Comparison of ENCODE assay signal across 16 cellular contexts in the genomic region with DNA sequence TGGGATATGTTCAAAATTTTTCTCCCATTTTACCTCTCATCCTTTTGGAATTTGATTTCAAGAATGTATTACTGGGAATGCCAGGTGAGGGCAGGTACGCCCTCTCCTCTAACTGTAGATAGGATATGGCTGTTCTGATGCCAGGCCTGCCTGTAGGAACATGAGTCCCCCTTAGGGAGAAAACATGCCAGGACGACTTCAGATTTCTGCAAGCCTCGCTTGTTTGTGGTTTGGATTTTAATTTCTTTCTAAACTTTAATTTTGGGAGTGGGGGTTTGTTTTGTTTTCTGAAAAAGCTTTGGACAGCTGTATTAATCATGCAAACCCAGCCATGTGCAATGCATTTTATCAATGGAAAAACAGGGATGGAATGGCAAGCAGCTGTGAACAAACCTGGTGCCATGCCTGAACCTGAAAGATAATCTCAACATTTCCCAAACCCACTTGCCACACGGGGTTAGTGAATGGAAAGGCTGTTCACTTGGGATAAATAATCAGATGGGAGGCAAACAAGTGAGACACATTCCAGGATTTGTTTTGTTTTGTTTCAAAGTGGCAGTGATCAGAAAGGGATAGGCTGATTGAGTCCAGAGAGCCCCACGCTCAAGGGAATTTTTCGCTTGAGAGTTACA.
A peak's percentile ranks its signal among the peaks of the same experiment; 100 is the strongest.
DNase-seq lines count a peak whose midpoint lies in the region; ATAC-seq, FAIRE-seq and TF ChIP-seq lines count a peak whose summit lies in the region.
"Had no signal": no experiment of that assay in that cellular context is flagged by ENCODE, and none has a peak within 500 bp of the region (broad histone marks: within the 10 kb centered on the region; RNA-seq: fewer than 3 reads in every experiment).

No MANE protein-coding gene starts in this region.

- H3K79me2 ChIP-seq in H1 (ENCODE audit: control insufficient read depth in 1 of 2, insufficient read depth in 2 of 2, low read length in 2 of 2): no peaks in the 10 kb centered on the region

- H2BK120ac ChIP-seq in H1 (replicated peaks; ENCODE audit: low read depth, low read length) (no peak overlapping the region), mesenchymal stem cell (ENCODE audit: low read depth, low read length) (no peak overlapping the region)

- H2BK5ac ChIP-seq in H1 (ENCODE audit: low read depth, low read length) (no peak overlapping the region), mesenchymal stem cell (ENCODE audit: low read depth, low read length, poor library complexity, severe bottlenecking) (no peak overlapping the region)

- H3K79me1 ChIP-seq in H1 (ENCODE audit: low read depth, low read length) (no peaks in the 10 kb centered on the region), mesenchymal stem cell (replicated peaks; ENCODE audit: low read length, poor library complexity, severe bottlenecking) (no peaks in the 10 kb centered on the region)

- CTCF ChIA-PET in A673 (lab: Charles Lee) (no interaction called here), H1 (lab: Charles Lee; ENCODE audit: partially characterized antibody) (interaction anchor here (1.4 to 2.6 kb wide), 5 partner anchors 9 to 91 kb away, joined by 3 to 14 read pairs (median 9); no protein-coding TSS in a partner anchor)

- TF ChIP-seq POLR2A in H1 (IDR thresholded peaks at IDR 0.05; ENCODE audit: control extremely low read depth in 1 of 2, low read depth in 2 of 2, low read length in 2 of 2): no peak

- H3K4ac ChIP-seq in H1 (replicated peaks; ENCODE audit: insufficient read length, low read depth, low read length): no peak overlapping the region
- no peak overlapping the region for H3K4ac ChIP-seq in mesenchymal stem cell (ENCODE audit: low read depth in 1 of 2, low read length in 2 of 2)

- H4K8ac ChIP-seq in H1 (ENCODE audit: extremely low read depth, insufficient read depth, low read length) (no peak overlapping the region), mesenchymal stem cell (ENCODE audit: low read length) (no peak overlapping the region)

- no peak overlapping the region for H3K56ac ChIP-seq in H1 (replicated peaks; ENCODE audit: insufficient read length, low read depth, low read length)

- POLR2A ChIA-PET in A673 (lab: Charles Lee; ENCODE audit: low non-redundant PET): interaction anchor here (0.6 kb wide), 1 partner anchor 1326 kb away, joined by 4 read pairs; no protein-coding TSS in a partner anchor
- POLR2A ChIA-PET in H1 (lab: Charles Lee; ENCODE audit: partially characterized antibody): no interaction called here

- 86% methylated on average over 6 of the region's 6 CpGs; no CpG with 5 or more reads in 1 of the 2 experiments for WGBS in H1 (ENCODE audit: extremely low coverage in 1 of 2, insufficient coverage in 1 of 2, insufficient read length in 1 of 2, insufficient replicate concordance in 2 of 2, low coverage in 1 of 2, low lambda C conversion rate in 2 of 2, missing lambda C conversion rate in 1 of 2), 2 experiments
- WGBS in mesenchymal stem cell: 70% methylated on average over 6 of the region's 6 CpGs

- TF ChIP-seq RAD21 in H1 (IDR thresholded peaks at IDR 0.05 in 1 of 2, conservative IDR thresholded peaks at IDR 0.05 in 1 of 2; ENCODE audit: low read depth in 2 of 2, low read length in 2 of 2): no peak

- H2BK20ac ChIP-seq in H1 (ENCODE audit: low read length): no peak overlapping the region

- H3K36me3 Mint-ChIP-seq in activated T-helper 17 cell treated with anti-CD3 and anti-CD28 coated beads, Interleukin-2, amount 50 U/mL, for 72 hours (ENCODE audit: low read depth): no peaks in the 10 kb centered on the region

- H3K9me3 ChIP-seq in A673 (ENCODE audit: low read depth, low read length, poor library complexity, severe bottlenecking) (no peaks in the 10 kb centered on the region), H1 (ENCODE audit: insufficient read depth in 2 of 2, low read depth in 1 of 2, low read length in 1 of 2) (no peaks in the 10 kb centered on the region), mesenchymal stem cell (ENCODE audit: control insufficient read depth, low read length) (no peaks in the 10 kb centered on the region), BE2C (no peaks in the 10 kb centered on the region)

- no peak overlapping the region for H3K4me3 ChIP-seq in A673 (ENCODE audit: low read depth, low read length, poor library complexity, severe bottlenecking)
- H3K4me3 ChIP-seq in H1 (ENCODE audit: extremely low read depth in 1 of 4, insufficient read depth in 2 of 4, low read depth in 3 of 4, low read length in 4 of 4): no peak overlapping the region
- H3K4me3 ChIP-seq in mesenchymal stem cell (ENCODE audit: insufficient read depth in 1 of 2, low read depth in 1 of 2, low read length in 2 of 2): no peak overlapping the region
- H3K4me3 ChIP-seq in foreskin fibroblast (ENCODE audit: low read depth in 1 of 2, low read length in 2 of 2): no peak overlapping the region
- no peak overlapping the region for H3K4me3 ChIP-seq in BE2C (ENCODE audit: low read depth, low read length)

- H3K27me3 ChIP-seq in A673 (replicated peaks; ENCODE audit: insufficient read depth, low read depth, low read length, poor library complexity) (no peaks in the 10 kb centered on the region), H1 (replicated peaks in 1 of 4; ENCODE audit: control insufficient read depth in 3 of 4, extremely low read depth in 1 of 4, insufficient read depth in 3 of 4, low read length in 3 of 4) (no peaks in the 10 kb centered on the region), mesenchymal stem cell (ENCODE audit: control insufficient read depth in 1 of 2, insufficient read depth in 1 of 2, low read length in 2 of 2) (no peaks in the 10 kb centered on the region), BE2C (no peaks in the 10 kb centered on the region)

- peak overlapping the region; percentile 93; the same call in 1 of the 2 replicates for H2AFZ ChIP-seq in H1 (ENCODE audit: low read length)
- H2AFZ ChIP-seq in mesenchymal stem cell (ENCODE audit: low read depth, low read length): no peak overlapping the region

- H3K4me3 Mint-ChIP-seq in activated T-helper 17 cell treated with anti-CD3 and anti-CD28 coated beads, Interleukin-2, amount 50 U/mL, for 72 hours: no peak overlapping the region

- no peak overlapping the region for H2AK5ac ChIP-seq in H1 (ENCODE audit: low read depth, low read length)
- H2AK5ac ChIP-seq in mesenchymal stem cell (ENCODE audit: low read length, severe bottlenecking): peak overlapping the region; percentile 62

- TSS peak; percentile 59 for BruUV-seq in A673 (replicated peaks; lab: Mats Ljungman, UMichigan)

- no peak overlapping the region for H4K5ac ChIP-seq in H1 (ENCODE audit: insufficient read length, low read depth, low read length)

- H3K4me1 Mint-ChIP-seq in activated T-helper 17 cell treated with anti-CD3 and anti-CD28 coated beads, Interleukin-2, amount 50 U/mL, for 72 hours: no peaks in the 10 kb centered on the region

- H3K27ac ChIP-seq in A673 (ENCODE audit: low read depth, low read length, poor library complexity, severe bottlenecking): peak overlapping the region; percentile 74
- no peak overlapping the region for H3K27ac ChIP-seq in H1 (ENCODE audit: low read depth, low read length)
- no peak overlapping the region for H3K27ac ChIP-seq in mesenchymal stem cell (ENCODE audit: low read length, poor library complexity, severe bottlenecking)
- H3K27ac ChIP-seq: C4-2B had no signal

- no peak for FAIRE-seq in H1 (lab: Jason Lieb, UNC)

- H3K36me3 ChIP-seq in A673 (ENCODE audit: insufficient read depth, low read length, poor library complexity, severe bottlenecking): no peaks in the 10 kb centered on the region
- H3K36me3 ChIP-seq in H1 (ENCODE audit: control insufficient read depth in 2 of 4, insufficient read depth in 4 of 4, low read length in 3 of 4): no peaks in the 10 kb centered on the region
- no peaks in the 10 kb centered on the region for H3K36me3 ChIP-seq in mesenchymal stem cell (ENCODE audit: control insufficient read depth in 1 of 2, insufficient read depth in 2 of 2, low read depth in 1 of 2, low read length in 2 of 2)
- no peaks in the 10 kb centered on the region for H3K36me3 ChIP-seq in BE2C

- no peak for ATAC-seq in activated T-helper 17 cell treated with anti-CD3 and anti-CD28 coated beads, Interleukin-2, amount 50 U/mL, for 72 hours (replicated peaks)
- ATAC-seq: Panc1 had no signal

- no peaks in the 10 kb centered on the region for H4K20me1 ChIP-seq in H1 (replicated peaks in 1 of 2; ENCODE audit: control insufficient read depth in 1 of 2, insufficient read depth in 2 of 2, low read length in 2 of 2)

- no peak for DNase-seq in A673 (ENCODE audit: low spot score)
- DNase-seq in NCI-H2171 treated with DMSO at 0.1 percent for 48 hours (lab: John Stamatoyannopoulos, UW): peak; percentile 100
- DNase-seq in H1 (ENCODE audit: low read depth in 1 of 2, low spot score in 2 of 2): no peak
- peak; percentile 17 for DNase-seq in mesenchymal stem cell
- no peak for DNase-seq in foreskin fibroblast
- no peak for DNase-seq in NCI-H2196 (lab: John Stamatoyannopoulos, UW; ENCODE audit: unreplicated experiment)
- DNase-seq in BE2C: no peak
- DNase-seq: 8988T, MV-4-11, NCI-H1436 treated with DMSO at 0.1 percent for 48 hours, NCI-H2107, NCI-H446 treated with DMSO at 0.1 percent for 48 hours, SHP77 treated with DMSO at 0.1 percent for 48 hours had no signal

- no peak overlapping the region for H2BK15ac ChIP-seq in H1 (ENCODE audit: low read length)
- H2BK15ac ChIP-seq in mesenchymal stem cell (ENCODE audit: low read depth, poor library complexity, severe bottlenecking): no peak overlapping the region

- no peaks in the 10 kb centered on the region for H3K23me2 ChIP-seq in H1 (ENCODE audit: low read depth, low read length)

- H4K91ac ChIP-seq in H1 (replicated peaks; ENCODE audit: insufficient read length, low read length) (no peak overlapping the region), mesenchymal stem cell (ENCODE audit: low read length) (no peak overlapping the region)

- no peak overlapping the region for H3K18ac ChIP-seq in H1 (ENCODE audit: extremely low read depth, low read length)
- H3K18ac ChIP-seq in mesenchymal stem cell (ENCODE audit: low read depth in 1 of 2, low read length in 2 of 2): no peak overlapping the region

- no peak overlapping the region for H3K14ac ChIP-seq in H1 (ENCODE audit: insufficient read length)
- no peak overlapping the region for H3K14ac ChIP-seq in mesenchymal stem cell (ENCODE audit: low read length in 2 of 2)

- no peaks in the 10 kb centered on the region for H3K9me3 Mint-ChIP-seq in activated T-helper 17 cell treated with anti-CD3 and anti-CD28 coated beads, Interleukin-2, amount 50 U/mL, for 72 hours

- H2BK12ac ChIP-seq in H1 (ENCODE audit: low read depth, low read length) (no peak overlapping the region), mesenchymal stem cell (ENCODE audit: low read length in 2 of 2) (no peak overlapping the region)

- H3K4me1 ChIP-seq in A673 (ENCODE audit: insufficient read depth, low read length, poor library complexity, severe bottlenecking) (peaks cover 92% of the 10 kb centered on the region), H1 (replicated peaks in 1 of 4; ENCODE audit: control insufficient read depth in 3 of 4, insufficient read depth in 4 of 4, low read length in 3 of 4) (peaks cover 0 to 6% (median 3%) of the 10 kb centered on the region in 4 experiments; a peak in 3 of 7 replicates), mesenchymal stem cell (ENCODE audit: control insufficient read depth, insufficient read depth, low read depth, low read length) (no peaks in the 10 kb centered on the region), BE2C (peaks cover 3% of the 10 kb centered on the region; the same call in 1 of the 2 replicates)

- peaks cover 34% of the 10 kb centered on the region for H3K27me3 Mint-ChIP-seq in activated T-helper 17 cell treated with anti-CD3 and anti-CD28 coated beads, Interleukin-2, amount 50 U/mL, for 72 hours

- intact Hi-C loops in A673 (cut with micrococcal nuclease; ENCODE audit: unreplicated experiment): loop anchor here (10.0 kb wide), 2 partner anchors 624 to 1416 kb away; no protein-coding TSS in a partner anchor

- TF ChIP-seq CTCF in A673 (conservative IDR thresholded peaks at IDR 0.05; ENCODE audit: low read depth, low read length): no peak
- no peak for TF ChIP-seq CTCF in H1 (IDR thresholded peaks at IDR 0.05; ENCODE audit: control extremely low read depth in 1 of 3, insufficient read depth in 1 of 3, low read depth in 1 of 3, low read length in 3 of 3)
- TF ChIP-seq CTCF in foreskin fibroblast (IDR thresholded peaks at IDR 0.05; ENCODE audit: low read depth, low read length): no peak
- TF ChIP-seq CTCF in BE2C (IDR thresholded peaks at IDR 0.05; ENCODE audit: low read depth, low read length): no peak

- H3K23ac ChIP-seq in H1 (ENCODE audit: insufficient read length) (no peak overlapping the region), mesenchymal stem cell (ENCODE audit: low read length in 2 of 2) (no peak overlapping the region)

- H3K4me2 ChIP-seq in H1 (ENCODE audit: insufficient read depth in 1 of 2, low read depth in 2 of 2, low read length in 2 of 2) (no peak overlapping the region), mesenchymal stem cell (ENCODE audit: low read length, poor library complexity, severe bottlenecking) (no peak overlapping the region)

- no peak overlapping the region for H3K27ac Mint-ChIP-seq in activated T-helper 17 cell treated with anti-CD3 and anti-CD28 coated beads, Interleukin-2, amount 50 U/mL, for 72 hours

- H3K9ac ChIP-seq in H1 (replicated peaks in 1 of 4; ENCODE audit: extremely low read depth in 1 of 4, low read depth in 3 of 4, low read length in 3 of 4) (no peak overlapping the region), mesenchymal stem cell (ENCODE audit: low read length) (no peak overlapping the region)

- no peak for TF ChIP-seq EP300 in H1 (IDR thresholded peaks at IDR 0.05; ENCODE audit: borderline replicate concordance in 1 of 2, low read depth in 2 of 2, low read length in 2 of 2)

Comparison
In these comparisons a context has a peak if more than half of its experiments do, and no peak if none do; other contexts are left out.
1. DNase-seq: peak in NCI-H2171 treated with DMSO at 0.1 percent for 48 hours (single experiment) and mesenchymal stem cell (single experiment); none in A673 (single experiment), H1 (0 of 2), foreskin fibroblast (0 of 2), NCI-H2196 (single experiment) and BE2C (single experiment).